In genomic region chr14:82146846-82147245, GRCh38 we compare ENCODE assay signal across 3 cellular contexts.
"Had no signal": no experiment of that assay in that cellular context is flagged by ENCODE, and none has a peak within 500 bp of the region (broad histone marks: within the 10 kb centered on the region; RNA-seq: fewer than 3 reads in every experiment).

No MANE protein-coding gene starts in this region.

- ATAC-seq: GM12878 had no signal

- H3K4me3 ChIP-seq: GM12878 had no signal

- DNase-seq: GDM1, GF-D8 had no signal
